In genomic region chr7:150950496-150951180, GRCh38 we compare ENCODE assay signal across 30 cellular contexts. TPM values are rescaled to one million over a fixed set of nuclear protein-coding genes. Genes with fewer than 3 reads are reported as not detected.
A peak's percentile ranks its signal among the peaks of the same experiment; 100 is the strongest.
DNase-seq lines count a peak whose midpoint lies in the region; ATAC-seq, FAIRE-seq and TF ChIP-seq lines count a peak whose summit lies in the region.
"Had no signal": no experiment of that assay in that cellular context is flagged by ENCODE, and none has a peak within 500 bp of the region (broad histone marks: within the 10 kb centered on the region; RNA-seq: fewer than 3 reads in every experiment).

No MANE protein-coding gene starts in this region.

- H3K27me3 ChIP-seq in Peyer's patch (no peaks in the 10 kb centered on the region), HepG2 (ENCODE audit: control insufficient read depth in 1 of 2, insufficient read depth in 2 of 2, low read length in 2 of 2) (peaks cover 14 to 51% of the 10 kb centered on the region in 2 experiments), sigmoid colon (no peaks in the 10 kb centered on the region)
- H3K27me3 ChIP-seq: gastrocnemius medialis had no signal

- H3K9me3 ChIP-seq in Peyer's patch, result no peaks in the 10 kb centered on the region
- H3K9me3 ChIP-seq in HepG2 (ENCODE audit: low read length), result no peaks in the 10 kb centered on the region
- no peaks in the 10 kb centered on the region for H3K9me3 ChIP-seq in sigmoid colon
- H3K9me3 ChIP-seq: gastrocnemius medialis, tibial artery had no signal

- no peaks in the 10 kb centered on the region for H3K79me2 ChIP-seq in HepG2 (ENCODE audit: insufficient read depth, low read length)

- no peak for FAIRE-seq in HepG2 (lab: Jason Lieb, UNC)
- FAIRE-seq: endothelial cell of umbilical vein, TTC549 had no signal

- POLR2A ChIA-PET in activated CD4-positive, alpha-beta T cell treated with anti-CD3 and anti-CD28 coated beads for 36 hours (lab: Charles Lee), result no interaction called here
- POLR2A ChIA-PET in HepG2 (lab: Yijun Ruan, JAX), result no interaction called here

- TF ChIP-seq RAD21 in HepG2 (CRISPR knock-in tag; IDR thresholded peaks at IDR 0.05), result no peak

- H3K4me1 ChIP-seq in Peyer's patch (no peaks in the 10 kb centered on the region), HepG2 (ENCODE audit: insufficient read depth, low read length) (no peaks in the 10 kb centered on the region), sigmoid colon (peaks cover 0 to 96% (median 80%) of the 10 kb centered on the region in 4 donors)

- no peaks in the 10 kb centered on the region for H3K9me3 Mint-ChIP-seq in activated CD4-positive, alpha-beta T cell treated with anti-CD3 and anti-CD28 coated beads for 36 hours (ENCODE audit: low read depth)
- H3K9me3 Mint-ChIP-seq: activated naive CD4-positive, alpha-beta T cell treated with anti-CD3 and anti-CD28 coated beads, Interleukin-2, amount 50 U/mL, for 24 hours; IgD-negative memory B cell had no signal

- WGBS in HepG2 (ENCODE audit: low lambda C conversion rate), result 56% methylated on average over 13 of the region's 27 CpGs
- 95% methylated on average over 27 of the region's 27 CpGs for WGBS in sigmoid colon, 2 donors

- H2AFZ ChIP-seq in HepG2 (ENCODE audit: low read length), result no peak overlapping the region

- no TSS peak for BruUV-seq in HepG2 (replicated peaks; lab: Mats Ljungman, UMichigan)

- H3K27ac ChIP-seq in Peyer's patch (no peak overlapping the region), HepG2 (ENCODE audit: extremely low read length, insufficient read depth, low read length) (no peak overlapping the region), sigmoid colon (peak overlapping the region in 3 of 4 donors; percentile 8 to 90 (median 27))
- H3K27ac ChIP-seq: 22Rv1, gastrocnemius medialis, SK-N-MC, tibial artery had no signal

- H3K27me3 Mint-ChIP-seq in activated CD4-positive, alpha-beta T cell treated with anti-CD3 and anti-CD28 coated beads for 36 hours, result peaks cover 2% of the 10 kb centered on the region
- H3K27me3 Mint-ChIP-seq: activated naive CD4-positive, alpha-beta T cell treated with anti-CD3 and anti-CD28 coated beads, Interleukin-2, amount 50 U/mL, for 24 hours had no signal

- TF ChIP-seq EP300 in HepG2 (IDR thresholded peaks at IDR 0.05; ENCODE audit: low read depth in 2 of 2, low read length in 2 of 2), result no peak
- no peak for TF ChIP-seq EP300 in HepG2 (CRISPR knock-in tag; IDR thresholded peaks at IDR 0.05; ENCODE audit: borderline replicate concordance)
- TF ChIP-seq EP300 in sigmoid colon (IDR thresholded peaks at IDR 0.05), result no peak

- H3K4me2 ChIP-seq in HepG2 (ENCODE audit: low read depth, low read length), result no peak overlapping the region

- H4K20me1 ChIP-seq in HepG2 (ENCODE audit: insufficient read depth, low read length), result no peaks in the 10 kb centered on the region

- in situ Hi-C loops in HepG2 (cut with HindIII; ENCODE audit: extremely low pct_ligation_motif_present, low pct_unique_long_range_greater_than_20kb), result no loop called here

- ATAC-seq in activated CD4-positive, alpha-beta T cell treated with anti-CD3 and anti-CD28 coated beads for 36 hours, result no peak
- no peak for ATAC-seq in HepG2
- ATAC-seq: gastrocnemius medialis, left colon, sciatic nerve had no signal

- H3K4me3 Mint-ChIP-seq in activated CD4-positive, alpha-beta T cell treated with anti-CD3 and anti-CD28 coated beads for 36 hours, result no peak overlapping the region
- H3K4me3 Mint-ChIP-seq: activated naive CD4-positive, alpha-beta T cell treated with anti-CD3 and anti-CD28 coated beads, Interleukin-2, amount 50 U/mL, for 24 hours; IgD-negative memory B cell had no signal

- DNase-seq in activated CD4-positive, alpha-beta T cell treated with anti-CD3 and anti-CD28 coated beads for 36 hours, result peak; percentile 2
- no peak for DNase-seq in activated CD4-positive, alpha-beta T cell treated with anti-CD3 and anti-CD28 coated beads for 48 hours
- DNase-seq in Peyer's patch (peak in 2 of 3 donors; percentile 5 to 23), HepG2 (ENCODE audit: low spot score) (no peak), sigmoid colon (peak; percentile 60), T-helper 9 cell (no peak), GF-D8 (lab: John Stamatoyannopoulos, UW) (no peak), GM10266 (ENCODE audit: extremely low spot score) (no peak)
- DNase-seq: activated CD4-positive, alpha-beta T cell treated with anti-CD3 and anti-CD28 coated beads, Interleukin-2, amount 50 U/mL, for 48 hours; amniotic stem cell; DMS79; gastrocnemius medialis; GDM1; hippocampal formation; NCI-H1048; NCI-H446 treated with DMSO at 0.1 percent for 48 hours; NCI-H82; RPMI8226; stimulated activated CD4-positive, alpha-beta T cell treated with anti-CD3 and anti-CD28 coated beads, Interleukin-4, amount 100 ng/mL, for 1 hour had no signal

- H3K4me3 ChIP-seq in Peyer's patch (no peak overlapping the region), HepG2 (replicated peaks in 1 of 3; ENCODE audit: insufficient read depth in 1 of 3, low read depth in 2 of 3, low read length in 3 of 3) (no peak overlapping the region), sigmoid colon (no peak overlapping the region)
- H3K4me3 ChIP-seq: gastrocnemius medialis, SK-N-MC, tibial artery had no signal

- CTCF ChIA-PET in activated CD4-positive, alpha-beta T cell treated with anti-CD3 and anti-CD28 coated beads for 36 hours (lab: Charles Lee), result no interaction called here
- CTCF ChIA-PET in HepG2 (lab: Yijun Ruan, JAX; ENCODE audit: low intra/inter-chr PET ratio, low total read pairs), result no interaction called here

- H3K36me3 ChIP-seq in Peyer's patch (no peaks in the 10 kb centered on the region), HepG2 (replicated peaks in 1 of 2; ENCODE audit: control insufficient read depth in 1 of 2, insufficient read depth in 2 of 2, low read length in 2 of 2) (no peaks in the 10 kb centered on the region), sigmoid colon (peaks cover 18 to 35% (median 26%) of the 10 kb centered on the region in 4 donors)
- H3K36me3 ChIP-seq: gastrocnemius medialis, tibial artery had no signal

- TF ChIP-seq CTCF in Peyer's patch (IDR thresholded peaks at IDR 0.05) (no peak), HepG2 (CRISPR knock-in tag; IDR thresholded peaks at IDR 0.05) (no peak), sigmoid colon (IDR thresholded peaks at IDR 0.05) (no peak), GM10266 (IDR thresholded peaks at IDR 0.05; ENCODE audit: control insufficient read depth, insufficient read depth, low read depth, missing control alignments) (no peak)

- no peaks in the 10 kb centered on the region for H3K4me1 Mint-ChIP-seq in activated CD4-positive, alpha-beta T cell treated with anti-CD3 and anti-CD28 coated beads for 36 hours
- H3K4me1 Mint-ChIP-seq: activated naive CD4-positive, alpha-beta T cell treated with anti-CD3 and anti-CD28 coated beads, Interleukin-2, amount 50 U/mL, for 24 hours; IgD-negative memory B cell had no signal

- H3K9ac ChIP-seq in HepG2 (ENCODE audit: insufficient read depth, low read depth, low read length), result no peak overlapping the region

- H3K36me3 Mint-ChIP-seq in activated CD4-positive, alpha-beta T cell treated with anti-CD3 and anti-CD28 coated beads for 36 hours (ENCODE audit: low read depth), result no peaks in the 10 kb centered on the region
- H3K36me3 Mint-ChIP-seq: activated naive CD4-positive, alpha-beta T cell treated with anti-CD3 and anti-CD28 coated beads, Interleukin-2, amount 50 U/mL, for 24 hours; IgD-negative memory B cell had no signal

- H3K27ac Mint-ChIP-seq in activated CD4-positive, alpha-beta T cell treated with anti-CD3 and anti-CD28 coated beads for 36 hours, result no peak overlapping the region
- H3K27ac Mint-ChIP-seq: activated naive CD4-positive, alpha-beta T cell treated with anti-CD3 and anti-CD28 coated beads, Interleukin-2, amount 50 U/mL, for 24 hours; IgD-negative memory B cell; progenitor cell of endocrine pancreas had no signal

- TF ChIP-seq POLR2A in Peyer's patch (IDR thresholded peaks at IDR 0.05) (no peak), HepG2 (IDR thresholded peaks at IDR 0.05; ENCODE audit: insufficient read depth in 1 of 2, low read depth in 2 of 2, low read length in 2 of 2) (no peak), sigmoid colon (IDR thresholded peaks at IDR 0.05) (no peak)

- intact Hi-C loops in activated CD4-positive, alpha-beta T cell treated with anti-CD3 and anti-CD28 coated beads for 36 hours (cut with DNase I, micrococcal nuclease), result no loop called here
- intact Hi-C loops in HepG2 (cut with micrococcal nuclease; ENCODE audit: unreplicated experiment), result no loop called here
- intact Hi-C loops in sigmoid colon (cut with DNase I), result no loop called here

RNA-seq across cellular contexts. Expression of gene KCNH2, which starts 27.5 kb away (rescaled TPM):
- under 1 TPM; 0.48 to 0.54 TPM for total RNA-seq in activated CD4-positive, alpha-beta T cell treated with anti-CD3 and anti-CD28 coated beads for 36 hours
- 1 to 10 TPM; 2.4 to 8.5 (median 3.4) TPM for total RNA-seq in Peyer's patch
- 0.11 TPM in 1 of 2 replicates, not detected in the other for total RNA-seq in HepG2 (2016; rRNA removed; fragmentation: Illumina TruSeq; extraction: Trizol)
- total RNA-seq in HepG2 (2016; cell fraction: cytosol; rRNA removed; fragmentation: Illumina TruSeq; extraction: Trizol; ENCODE audit: low read depth), result not detected in 2 replicates
- 0.13 TPM in 1 of 2 replicates, not detected in the other for total RNA-seq in HepG2 (2016; cell fraction: insoluble cytoplasmic fraction; rRNA removed; fragmentation: Illumina TruSeq; extraction: Trizol)
- total RNA-seq in HepG2 (2016; cell fraction: membrane; rRNA removed; fragmentation: Illumina TruSeq; extraction: Trizol), result 0.07 and 0.09 TPM in 2 replicates
- total RNA-seq in HepG2 (2016; cell fraction: nucleus; rRNA removed; fragmentation: Illumina TruSeq; extraction: Trizol), result 0.09 and 0.28 TPM in 2 replicates
- polyA plus RNA-seq in HepG2 (2011; rRNA removed), result 0.09 and 0.12 TPM in 2 replicates
- 0.09 and 0.11 TPM in 2 replicates for polyA plus RNA-seq in HepG2 (2011; cell fraction: cytosol; rRNA removed)
- 0.32 and 0.38 TPM in 2 replicates for polyA plus RNA-seq in HepG2 (2011; cell fraction: nucleus; rRNA removed)
- polyA plus RNA-seq in HepG2 (2012), result 0.07 TPM in 1 of 2 replicates, not detected in the other
- polyA plus RNA-seq in HepG2 (2016; cell fraction: cytosol; fragmentation: Illumina TruSeq; extraction: Trizol; ENCODE audit: low read depth), result 0.03 TPM in 1 of 2 replicates, not detected in the other
- not detected in 2 replicates for polyA plus RNA-seq in HepG2 (2016; cell fraction: insoluble cytoplasmic fraction; fragmentation: Illumina TruSeq; extraction: Trizol; ENCODE audit: low read depth)
- 0.06 TPM in 1 of 2 replicates, not detected in the other for polyA plus RNA-seq in HepG2 (2016; cell fraction: membrane; fragmentation: Illumina TruSeq; extraction: Trizol; ENCODE audit: low read depth)
- not detected in 2 replicates for polyA plus RNA-seq in HepG2 (2016; cell fraction: nucleus; fragmentation: Illumina TruSeq; extraction: Trizol; ENCODE audit: insufficient read depth, low read depth)
- 0.74 and 1.2 TPM in 2 replicates for polyA minus RNA-seq in HepG2 (2011; rRNA and poly(A)+ RNA removed; ENCODE audit: low replicate concordance)
- polyA minus RNA-seq in HepG2 (2011; cell fraction: cytosol; rRNA and poly(A)+ RNA removed), result 0.30 TPM in 1 of 2 replicates, not detected in the other
- polyA minus RNA-seq in HepG2 (2011; cell fraction: nucleus; rRNA and poly(A)+ RNA removed), result 0.13 TPM in 1 of 2 replicates, not detected in the other
- total RNA-seq in sigmoid colon, result 100 to 1,000 TPM in 1 of 4 donors, 10 to 100 TPM in 3; 40.6 to 107 (median 85.2) TPM
- 1 to 10 TPM in 2 of 3 donors, under 1 TPM in 1; 0.46 to 7.3 (median 1.2) TPM for polyA plus RNA-seq in sigmoid colon

RNA-seq across cellular contexts. Expression of gene NOS3, which starts 40.2 kb away (rescaled TPM):
- total RNA-seq in activated CD4-positive, alpha-beta T cell treated with anti-CD3 and anti-CD28 coated beads for 36 hours, result 10 to 100 TPM in 1 of 2 experiments, 1 to 10 TPM in 1; 9.3 to 11.1 TPM
- total RNA-seq in Peyer's patch, result 10 to 100 TPM in 1 of 4 donors, 1 to 10 TPM in 3; 1.2 to 18.2 (median 5.4) TPM
- 3.7 and 4.8 TPM in 2 replicates for total RNA-seq in HepG2 (2016; rRNA removed; fragmentation: Illumina TruSeq; extraction: Trizol)
- 2.6 and 2.9 TPM in 2 replicates for total RNA-seq in HepG2 (2016; cell fraction: cytosol; rRNA removed; fragmentation: Illumina TruSeq; extraction: Trizol; ENCODE audit: low read depth)
- total RNA-seq in HepG2 (2016; cell fraction: insoluble cytoplasmic fraction; rRNA removed; fragmentation: Illumina TruSeq; extraction: Trizol), result 4.2 and 4.4 TPM in 2 replicates
- 3.6 and 5.1 TPM in 2 replicates for total RNA-seq in HepG2 (2016; cell fraction: membrane; rRNA removed; fragmentation: Illumina TruSeq; extraction: Trizol)
- total RNA-seq in HepG2 (2016; cell fraction: nucleus; rRNA removed; fragmentation: Illumina TruSeq; extraction: Trizol), result 3.2 and 5.3 TPM in 2 replicates
- polyA plus RNA-seq in HepG2 (2011; rRNA removed), result 7.5 and 10.1 TPM in 2 replicates
- 5.8 and 10.0 TPM in 2 replicates for polyA plus RNA-seq in HepG2 (2011; cell fraction: cytosol; rRNA removed)
- 17.6 and 19.9 TPM in 2 replicates for polyA plus RNA-seq in HepG2 (2011; cell fraction: nucleus; rRNA removed)
- polyA plus RNA-seq in HepG2 (2012), result 4.8 and 5.0 TPM in 2 replicates
- polyA plus RNA-seq in HepG2 (2016; cell fraction: cytosol; fragmentation: Illumina TruSeq; extraction: Trizol; ENCODE audit: low read depth), result 3.9 and 4.8 TPM in 2 replicates
- 7.8 and 8.1 TPM in 2 replicates for polyA plus RNA-seq in HepG2 (2016; cell fraction: insoluble cytoplasmic fraction; fragmentation: Illumina TruSeq; extraction: Trizol; ENCODE audit: low read depth)
- 5.6 and 8.0 TPM in 2 replicates for polyA plus RNA-seq in HepG2 (2016; cell fraction: membrane; fragmentation: Illumina TruSeq; extraction: Trizol; ENCODE audit: low read depth)
- 5.7 and 8.2 TPM in 2 replicates for polyA plus RNA-seq in HepG2 (2016; cell fraction: nucleus; fragmentation: Illumina TruSeq; extraction: Trizol; ENCODE audit: insufficient read depth, low read depth)
- 0.65 and 23.1 TPM in 2 replicates for polyA minus RNA-seq in HepG2 (2011; rRNA and poly(A)+ RNA removed; ENCODE audit: low replicate concordance)
- polyA minus RNA-seq in HepG2 (2011; cell fraction: cytosol; rRNA and poly(A)+ RNA removed), result 8.4 and 12.0 TPM in 2 replicates
- polyA minus RNA-seq in HepG2 (2011; cell fraction: nucleus; rRNA and poly(A)+ RNA removed), result 5.0 and 6.3 TPM in 2 replicates
- 1 to 10 TPM; 1.3 to 7.2 (median 2.9) TPM for total RNA-seq in sigmoid colon
- 1 to 10 TPM in 2 of 3 donors, under 1 TPM in 1; 0.23 to 6.1 (median 1.2) TPM for polyA plus RNA-seq in sigmoid colon
- total RNA-seq: myocyte had no signal

Comparison
In these comparisons a context has a peak if more than half of its experiments do, and no peak if none do; other contexts are left out.
1. DNase-seq: peak in activated CD4-positive, alpha-beta T cell treated with anti-CD3 and anti-CD28 coated beads for 36 hours (single experiment), Peyer's patch (2 of 3) and sigmoid colon (single experiment); none in activated CD4-positive, alpha-beta T cell treated with anti-CD3 and anti-CD28 coated beads for 48 hours (single experiment), HepG2 (single experiment), T-helper 9 cell (single experiment), GF-D8 (single experiment) and GM10266 (single experiment).
2. H3K27ac ChIP-seq: peak in sigmoid colon (3 of 4); none in Peyer's patch (0 of 4) and HepG2 (single experiment).
3. RNA of gene KCNH2, which starts 27.5 kb away (total RNA-seq): 40.6 to 107 TPM in sigmoid colon; 2.4 to 8.5 TPM in Peyer's patch, 0.48 to 0.54 TPM in activated CD4-positive, alpha-beta T cell treated with anti-CD3 and anti-CD28 coated beads for 36 hours and 0.07 to 0.28 TPM in HepG2; every median in the first group is over 4 times any median in the second.